In genomic region chr1:116820362-116820761, GRCh38 we compare ENCODE assay signal across 10 cellular contexts.
DNase-seq lines count a peak whose midpoint lies in the region; ATAC-seq and TF ChIP-seq lines count a peak whose summit lies in the region.
"Had no signal": no experiment of that assay in that cellular context is flagged by ENCODE, and none has a peak within 500 bp of the region (broad histone marks: within the 10 kb centered on the region; RNA-seq: fewer than 3 reads in every experiment).

No MANE protein-coding gene starts in this region.

- H4K8ac ChIP-seq in trophoblast cell (ENCODE audit: low read depth, low read length) = no peak overlapping the region
- H4K8ac ChIP-seq in neuronal stem cell (ENCODE audit: low read depth, low read length) = no peak overlapping the region

- no peak overlapping the region for H3K4me3 Mint-ChIP-seq in GM23338
- H3K4me3 Mint-ChIP-seq: mesothelial cell of epicardium had no signal

- H3K27me3 ChIP-seq in GM23338 (ENCODE audit: insufficient read depth) = no peaks in the 10 kb centered on the region
- H3K27me3 ChIP-seq in fibroblast of lung (ENCODE audit: control insufficient read depth, insufficient read depth, low read length) = no peaks in the 10 kb centered on the region
- no peaks in the 10 kb centered on the region for H3K27me3 ChIP-seq in trophoblast cell (ENCODE audit: insufficient read depth, low read length)
- H3K27me3 ChIP-seq in H7 (ENCODE audit: control insufficient read depth, insufficient read depth, low read length) = no peaks in the 10 kb centered on the region
- H3K27me3 ChIP-seq in neuronal stem cell (ENCODE audit: control insufficient read depth in 3 of 3, insufficient read depth in 3 of 3, low read depth in 1 of 3, low read length in 3 of 3) = no peaks in the 10 kb centered on the region

- TF ChIP-seq CTCF in GM23338 (conservative IDR thresholded peaks at IDR 0.05; ENCODE audit: low read depth in 2 of 2) (no peak), fibroblast of lung (conservative IDR thresholded peaks at IDR 0.05 in 1 of 2, IDR thresholded peaks at IDR 0.05 in 1 of 2; ENCODE audit: low read depth in 1 of 2, low read length in 2 of 2) (no peak)

- no peak for ATAC-seq in GM23338
- no peak for ATAC-seq in HG03571 (IDR thresholded peaks at IDR 0.05; ENCODE audit: unreplicated experiment)
- no peak for ATAC-seq in HG03342 (IDR thresholded peaks at IDR 0.05; ENCODE audit: unreplicated experiment)

- H3K9me2 ChIP-seq in GM23338 (ENCODE audit: insufficient read depth) = peaks cover 4% of the 10 kb centered on the region; the same call in 1 of the 2 replicates

- H2BK12ac ChIP-seq in trophoblast cell (ENCODE audit: low read length) (no peak overlapping the region), neuronal stem cell (ENCODE audit: low read length) (no peak overlapping the region)

- H3K27ac ChIP-seq in GM23338 (ENCODE audit: low read depth) (no peak overlapping the region), fibroblast of lung (ENCODE audit: insufficient read depth, low read length) (no peak overlapping the region), trophoblast cell (ENCODE audit: low read depth, low read length) (no peak overlapping the region), neuronal stem cell (replicated peaks; ENCODE audit: low read length) (no peak overlapping the region)

- H3K9me3 Mint-ChIP-seq in GM23338 = no peaks in the 10 kb centered on the region; the same call in 2 of the 3 replicates
- H3K9me3 Mint-ChIP-seq: mesothelial cell of epicardium had no signal

- H3K27ac Mint-ChIP-seq in GM23338 = no peak overlapping the region
- H3K27ac Mint-ChIP-seq: mesothelial cell of epicardium had no signal

- H3K14ac ChIP-seq in trophoblast cell (ENCODE audit: low read length) (no peak overlapping the region), neuronal stem cell (ENCODE audit: low read length) (no peak overlapping the region)

- no peak overlapping the region for H3K4me3 ChIP-seq in GM23338
- H3K4me3 ChIP-seq in fibroblast of lung (replicated peaks in 1 of 4; ENCODE audit: control extremely low read depth in 1 of 4, insufficient read depth in 1 of 4, low read depth in 3 of 4, low read length in 4 of 4) = no peak overlapping the region
- no peak overlapping the region for H3K4me3 ChIP-seq in trophoblast cell (ENCODE audit: low read depth, low read length)
- no peak overlapping the region for H3K4me3 ChIP-seq in H7 (ENCODE audit: insufficient read depth, low read depth, low read length)
- no peak overlapping the region for H3K4me3 ChIP-seq in neuronal stem cell (ENCODE audit: low read length in 2 of 2)

- H3K79me2 ChIP-seq in GM23338 (replicated peaks; ENCODE audit: insufficient read depth) (no peaks in the 10 kb centered on the region), fibroblast of lung (ENCODE audit: control insufficient read depth, insufficient read depth, low read length) (no peaks in the 10 kb centered on the region), trophoblast cell (ENCODE audit: control insufficient read depth, insufficient read depth, low read length, poor library complexity) (no peaks in the 10 kb centered on the region)

- no peak overlapping the region for H2BK120ac ChIP-seq in trophoblast cell (ENCODE audit: insufficient read depth, low read length, poor library complexity)
- no peak overlapping the region for H2BK120ac ChIP-seq in neuronal stem cell (ENCODE audit: low read depth, low read length)

- H3K79me1 ChIP-seq in trophoblast cell (ENCODE audit: low read length) (no peaks in the 10 kb centered on the region), neuronal stem cell (ENCODE audit: low read depth, low read length) (no peaks in the 10 kb centered on the region)

- no CpG with 5 or more reads among the region's 6 CpGs for WGBS in trophoblast cell (ENCODE audit: extremely low coverage, insufficient coverage, insufficient read length)
- no CpG with 5 or more reads among the region's 6 CpGs for WGBS in neuronal stem cell (ENCODE audit: extremely low coverage in 2 of 2, insufficient read length in 2 of 2, insufficient replicate concordance in 1 of 2), 2 donors

- H3K4ac ChIP-seq in trophoblast cell (ENCODE audit: low read depth, low read length) (no peak overlapping the region), neuronal stem cell (ENCODE audit: low read length) (no peak overlapping the region)

- H4K20me1 ChIP-seq in GM23338 (replicated peaks; ENCODE audit: insufficient read depth) (no peaks in the 10 kb centered on the region), fibroblast of lung (ENCODE audit: control insufficient read depth, extremely low read depth, insufficient read depth, low read length) (no peaks in the 10 kb centered on the region)

- peak overlapping the region; percentile 32; the same call in 1 of the 2 replicates for H2AFZ ChIP-seq in GM23338
- no peak overlapping the region for H2AFZ ChIP-seq in fibroblast of lung (ENCODE audit: low read length)
- no peak overlapping the region for H2AFZ ChIP-seq in trophoblast cell (ENCODE audit: insufficient read depth, low read length, poor library complexity)
- H2AFZ ChIP-seq in neuronal stem cell (ENCODE audit: low read length) = no peak overlapping the region

- H3K36me3 ChIP-seq in GM23338 (ENCODE audit: insufficient read depth) (no peaks in the 10 kb centered on the region), fibroblast of lung (ENCODE audit: control insufficient read depth, insufficient read depth, low read length) (no peaks in the 10 kb centered on the region), trophoblast cell (ENCODE audit: control insufficient read depth in 1 of 2, insufficient read depth in 2 of 2, low read length in 2 of 2) (no peaks in the 10 kb centered on the region), H7 (replicated peaks; ENCODE audit: control insufficient read depth, insufficient read depth, low read length) (no peaks in the 10 kb centered on the region), neuronal stem cell (replicated peaks in 1 of 2; ENCODE audit: control insufficient read depth in 2 of 2, insufficient read depth in 2 of 2, low read length in 2 of 2) (no peaks in the 10 kb centered on the region)

- no peak overlapping the region for H2BK15ac ChIP-seq in neuronal stem cell (ENCODE audit: low read length)

- no peak overlapping the region for H3K23ac ChIP-seq in trophoblast cell (ENCODE audit: low read length)
- no peak overlapping the region for H3K23ac ChIP-seq in neuronal stem cell (ENCODE audit: low read depth, low read length, poor library complexity)

- no peak overlapping the region for H4K12ac ChIP-seq in trophoblast cell (ENCODE audit: low read depth, low read length)

- no peaks in the 10 kb centered on the region for H3F3A ChIP-seq in GM23338 (replicated peaks; ENCODE audit: low read depth)

- DNase-seq in GM23338 (ENCODE audit: low spot score) = no peak
- peak; percentile 53 for DNase-seq in NCI-H774 (lab: John Stamatoyannopoulos, UW)
- peak; percentile 31 to 99 for DNase-seq in fibroblast of lung (ENCODE audit: low read depth in 2 of 2)
- DNase-seq in trophoblast cell = peak; percentile 97 to 99
- no peak for DNase-seq in H7
- no peak for DNase-seq in neuronal stem cell (ENCODE audit: low spot score)
- DNase-seq: effector CD8-positive, alpha-beta T cell had no signal

- peaks cover 8% of the 10 kb centered on the region for H3K27me3 Mint-ChIP-seq in GM23338 (ENCODE audit: insufficient read depth, low read depth, poor library complexity)

- H2BK5ac ChIP-seq in trophoblast cell (ENCODE audit: low read depth, low read length, poor library complexity) (no peak overlapping the region), neuronal stem cell (ENCODE audit: low read length) (no peak overlapping the region)

- peaks cover 6% of the 10 kb centered on the region for H3K4me1 Mint-ChIP-seq in GM23338

- no peaks in the 10 kb centered on the region for H3K4me1 ChIP-seq in GM23338 (ENCODE audit: insufficient read depth)
- no peaks in the 10 kb centered on the region for H3K4me1 ChIP-seq in fibroblast of lung (ENCODE audit: control insufficient read depth, extremely low read depth, insufficient read depth, low read length)
- no peaks in the 10 kb centered on the region for H3K4me1 ChIP-seq in trophoblast cell (ENCODE audit: control insufficient read depth in 1 of 2, insufficient read depth in 2 of 2, low read length in 2 of 2)
- H3K4me1 ChIP-seq in neuronal stem cell (ENCODE audit: control insufficient read depth in 2 of 2, insufficient read depth in 1 of 2, low read depth in 1 of 2, low read length in 2 of 2) = peaks cover 2 to 6% of the 10 kb centered on the region in 2 donors

- H3K4me2 ChIP-seq in GM23338 = no peak overlapping the region
- no peak overlapping the region for H3K4me2 ChIP-seq in fibroblast of lung (ENCODE audit: extremely low read depth, insufficient read depth, low read length)
- no peak overlapping the region for H3K4me2 ChIP-seq in trophoblast cell (ENCODE audit: low read length)
- no peak overlapping the region for H3K4me2 ChIP-seq in neuronal stem cell (ENCODE audit: insufficient read depth, low read length, poor library complexity, severe bottlenecking)

- no peak overlapping the region for H3K18ac ChIP-seq in trophoblast cell (ENCODE audit: low read length)
- no peak overlapping the region for H3K18ac ChIP-seq in neuronal stem cell (ENCODE audit: low read length)

- no peak overlapping the region for H2AK5ac ChIP-seq in trophoblast cell (ENCODE audit: low read length)
- no peak overlapping the region for H2AK5ac ChIP-seq in neuronal stem cell (ENCODE audit: low read depth, low read length)

- H3K36me3 Mint-ChIP-seq in GM23338 (ENCODE audit: low read depth) = no peaks in the 10 kb centered on the region
- H3K36me3 Mint-ChIP-seq: mesothelial cell of epicardium had no signal

- H3K9ac ChIP-seq in fibroblast of lung (ENCODE audit: insufficient read depth, low read length) (no peak overlapping the region), trophoblast cell (ENCODE audit: low read length) (no peak overlapping the region), neuronal stem cell (ENCODE audit: low read depth, low read length, poor library complexity) (no peak overlapping the region)

- H4K91ac ChIP-seq in trophoblast cell (ENCODE audit: low read depth, low read length) = no peak overlapping the region
- no peak overlapping the region for H4K91ac ChIP-seq in neuronal stem cell (ENCODE audit: low read depth, low read length, poor library complexity)

- no peaks in the 10 kb centered on the region for H3K9me3 ChIP-seq in fibroblast of lung (ENCODE audit: control insufficient read depth, insufficient read depth, low read depth, low read length)
- no peaks in the 10 kb centered on the region for H3K9me3 ChIP-seq in trophoblast cell (ENCODE audit: insufficient read depth, low read depth, low read length)
- H3K9me3 ChIP-seq in neuronal stem cell (replicated peaks in 1 of 2; ENCODE audit: control insufficient read depth in 2 of 2, insufficient read depth in 1 of 2, low read depth in 1 of 2, low read length in 2 of 2) = no peaks in the 10 kb centered on the region

TF ChIP-seq in GM23338, 12 proteins besides CTCF, POLR2A, EP300 and RAD21 (continues in another document):
- no peak for TF ChIP-seq JUNB (IDR thresholded peaks at IDR 0.05; ENCODE audit: unreplicated experiment)

Comparison
In these comparisons a context has a peak if more than half of its experiments do, and no peak if none do; other contexts are left out.
1. DNase-seq: peak in NCI-H774 (single experiment), fibroblast of lung (2 of 2) and trophoblast cell (2 of 2); none in GM23338 (single experiment), H7 (single experiment) and neuronal stem cell (single experiment).